Comparison of ENCODE assay signal across 1 cellular context in the genomic region with DNA sequence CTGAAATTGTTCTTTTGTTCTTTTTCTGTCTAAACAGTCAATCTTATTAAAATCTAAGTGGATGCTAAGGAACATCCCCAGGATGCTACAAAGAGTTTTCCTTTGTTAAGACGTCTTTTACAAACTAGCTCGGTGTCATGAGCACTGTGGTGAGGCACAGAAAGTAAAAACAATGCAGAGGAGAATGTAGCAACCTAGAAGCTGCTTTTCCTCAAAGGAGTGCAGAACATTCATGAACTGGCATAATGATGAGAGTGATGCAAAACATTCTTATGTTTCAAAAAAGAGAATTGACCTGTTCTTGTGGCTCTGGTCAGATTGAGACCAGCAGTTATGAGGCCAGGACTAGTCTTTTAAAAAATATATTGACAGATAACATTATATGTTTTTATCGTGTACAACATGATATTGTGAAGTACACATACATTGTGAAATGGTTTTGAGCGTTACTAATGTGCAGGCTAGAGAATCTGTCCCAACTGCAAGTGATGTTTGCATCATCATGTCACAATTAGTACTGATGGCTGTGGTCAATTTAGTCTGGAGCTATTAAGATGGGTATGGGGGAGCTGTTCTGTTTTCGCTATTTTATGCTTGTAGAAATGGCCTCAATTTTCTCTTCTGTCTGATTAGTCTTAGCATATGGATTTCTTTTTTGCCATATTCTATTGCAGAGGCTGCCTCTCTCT.
TF ChIP-seq lines count a peak whose summit lies in the region.

No MANE protein-coding gene starts in this region.

TF ChIP-seq in K562, 482 proteins besides CTCF, POLR2A, EP300 and RAD21:
- TF ChIP-seq, protein P1, sequence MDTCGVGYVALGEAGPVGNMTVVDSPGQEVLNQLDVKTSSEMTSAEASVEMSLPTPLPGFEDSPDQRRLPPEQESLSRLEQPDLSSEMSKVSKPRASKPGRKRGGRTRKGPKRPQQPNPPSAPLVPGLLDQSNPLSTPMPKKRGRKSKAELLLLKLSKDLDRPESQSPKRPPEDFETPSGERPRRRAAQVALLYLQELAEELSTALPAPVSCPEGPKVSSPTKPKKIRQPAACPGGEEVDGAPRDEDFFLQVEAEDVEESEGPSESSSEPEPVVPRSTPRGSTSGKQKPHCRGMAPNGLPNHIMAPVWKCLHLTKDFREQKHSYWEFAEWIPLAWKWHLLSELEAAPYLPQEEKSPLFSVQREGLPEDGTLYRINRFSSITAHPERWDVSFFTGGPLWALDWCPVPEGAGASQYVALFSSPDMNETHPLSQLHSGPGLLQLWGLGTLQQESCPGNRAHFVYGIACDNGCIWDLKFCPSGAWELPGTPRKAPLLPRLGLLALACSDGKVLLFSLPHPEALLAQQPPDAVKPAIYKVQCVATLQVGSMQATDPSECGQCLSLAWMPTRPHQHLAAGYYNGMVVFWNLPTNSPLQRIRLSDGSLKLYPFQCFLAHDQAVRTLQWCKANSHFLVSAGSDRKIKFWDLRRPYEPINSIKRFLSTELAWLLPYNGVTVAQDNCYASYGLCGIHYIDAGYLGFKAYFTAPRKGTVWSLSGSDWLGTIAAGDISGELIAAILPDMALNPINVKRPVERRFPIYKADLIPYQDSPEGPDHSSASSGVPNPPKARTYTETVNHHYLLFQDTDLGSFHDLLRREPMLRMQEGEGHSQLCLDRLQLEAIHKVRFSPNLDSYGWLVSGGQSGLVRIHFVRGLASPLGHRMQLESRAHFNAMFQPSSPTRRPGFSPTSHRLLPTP (IDR thresholded peaks at IDR 0.05; ENCODE audit: borderline replicate concordance, extremely low read depth, insufficient read length) = no peak
- TF ChIP-seq SPI1 (IDR thresholded peaks at IDR 0.05; ENCODE audit: borderline replicate concordance, low read depth, low read length) = no peak
- TF ChIP-seq HNRNPK (IDR thresholded peaks at IDR 0.05; ENCODE audit: low read depth, low read length, poor library complexity, severe bottlenecking) = no peak
- no peak for TF ChIP-seq CEBPG (CRISPR knock-in tag; IDR thresholded peaks at IDR 0.05)
- TF ChIP-seq CEBPG (tag; conservative IDR thresholded peaks at IDR 0.05 in 1 of 2, IDR thresholded peaks at IDR 0.05 in 1 of 2) = peak; percentile 33 to 66; a peak in 3 of 4 replicates
TF ChIP-seq in K562: peak in this region for 1.
